11 cellular contexts compared by ENCODE assay signal in genomic region chr3:14265246-14265962, GRCh38.
DNase-seq lines count a peak whose midpoint lies in the region; ATAC-seq, FAIRE-seq and TF ChIP-seq lines count a peak whose summit lies in the region.
"Had no signal": no experiment of that assay in that cellular context is flagged by ENCODE, and none has a peak within 500 bp of the region (broad histone marks: within the 10 kb centered on the region; RNA-seq: fewer than 3 reads in every experiment).

No MANE protein-coding gene starts in this region.

- no peak overlapping the region for H3K4me3 Mint-ChIP-seq in CD8-positive, alpha-beta memory T cell
- H3K4me3 Mint-ChIP-seq: T-helper 1 cell treated with Interleukin-12 subunit alpha and Interleukin-12 subunit beta and Interleukin-4 antibody, amounts not matched to agents 30 μg/mL and 1 μg/mL, for 36 hours had no signal

- H3K9me3 ChIP-seq in small intestine (ENCODE audit: control insufficient read depth, low read depth) = no peaks in the 10 kb centered on the region
- no peaks in the 10 kb centered on the region for H3K9me3 ChIP-seq in CD8-positive, alpha-beta memory T cell (ENCODE audit: low read length)

- H3K27ac Mint-ChIP-seq in CD8-positive, alpha-beta memory T cell = no peak overlapping the region
- H3K27ac Mint-ChIP-seq: T-helper 1 cell treated with Interleukin-12 subunit alpha and Interleukin-12 subunit beta and Interleukin-4 antibody, amounts not matched to agents 30 μg/mL and 1 μg/mL, for 36 hours had no signal

- no peaks in the 10 kb centered on the region for H3K4me1 ChIP-seq in small intestine (ENCODE audit: control insufficient read depth in 2 of 2, insufficient read depth in 1 of 2, low read depth in 1 of 2, low read length in 1 of 2)
- no peaks in the 10 kb centered on the region for H3K4me1 ChIP-seq in CD8-positive, alpha-beta memory T cell (ENCODE audit: insufficient read depth, low read length)

- H3K36me3 Mint-ChIP-seq in CD8-positive, alpha-beta memory T cell = no peaks in the 10 kb centered on the region

- H3K27ac ChIP-seq in small intestine (ENCODE audit: low read depth in 1 of 2, low read length in 1 of 2) = no peak overlapping the region
- H3K27ac ChIP-seq in CD8-positive, alpha-beta memory T cell (ENCODE audit: low read depth, low read length) = no peak overlapping the region

- TF ChIP-seq CTCF in cardiac fibroblast (IDR thresholded peaks at IDR 0.05; ENCODE audit: low read depth, low read length) = no peak
- no peak for TF ChIP-seq CTCF in omental fat pad (IDR thresholded peaks at IDR 0.05)

- H3K9me3 Mint-ChIP-seq in CD8-positive, alpha-beta memory T cell = peaks cover 0 to 3% (median 0%) of the 10 kb centered on the region in 5 donors
- H3K9me3 Mint-ChIP-seq: T-helper 1 cell treated with Interleukin-12 subunit alpha and Interleukin-12 subunit beta and Interleukin-4 antibody, amounts not matched to agents 30 μg/mL and 1 μg/mL, for 36 hours had no signal

- H3K4me3 ChIP-seq in cardiac fibroblast (replicated peaks in 1 of 2; ENCODE audit: low read depth in 2 of 2, low read length in 2 of 2) (no peak overlapping the region), small intestine (ENCODE audit: low read depth in 1 of 2, low read length in 2 of 2) (no peak overlapping the region)
- no peak overlapping the region for H3K4me3 ChIP-seq in CD8-positive, alpha-beta memory T cell (ENCODE audit: low read length)

- FAIRE-seq in small intestine (lab: Jason Lieb, UNC) = no peak

- no peaks in the 10 kb centered on the region for H3K4me1 Mint-ChIP-seq in CD8-positive, alpha-beta memory T cell

- WGBS in small intestine, 3 donors = 22 to 58% (median 23%) methylated on average over 11 of the region's 11 CpGs

- no peaks in the 10 kb centered on the region for H3K36me3 ChIP-seq in small intestine (ENCODE audit: control insufficient read depth in 2 of 2, insufficient read depth in 2 of 2, low read length in 2 of 2)
- H3K36me3 ChIP-seq in CD8-positive, alpha-beta memory T cell (ENCODE audit: insufficient read depth, low read length) = no peaks in the 10 kb centered on the region

- peaks cover 11 to 12% of the 10 kb centered on the region in 2 donors for H3K27me3 Mint-ChIP-seq in CD8-positive, alpha-beta memory T cell

- DNase-seq in NCI-H2171 treated with DMSO at 0.1 percent for 48 hours (lab: John Stamatoyannopoulos, UW) (peak; percentile 51), NCI-H2171 (lab: John Stamatoyannopoulos, UW) (no peak), NCI-H460 (ENCODE audit: extremely low read depth, low read depth) (peak; percentile 38), cardiac fibroblast (ENCODE audit: low read depth in 2 of 2) (peak; percentile 47 to 70), small intestine (peak; percentile 84), omental fat pad (ENCODE audit: low spot score) (no peak)
- DNase-seq in CD8-positive, alpha-beta memory T cell = no peak
- DNase-seq: kidney glomerular epithelial cell; stimulated activated CD4-positive, alpha-beta T cell treated with anti-CD3 and anti-CD28 coated beads, Interleukin-2, amount 100 ng/mL, for 48 hours had no signal

- POLR2A ChIA-PET in CD8-positive, alpha-beta memory T cell (lab: Charles Lee) = no interaction called here

- no peaks in the 10 kb centered on the region for H3K27me3 ChIP-seq in small intestine (ENCODE audit: control insufficient read depth in 2 of 2, insufficient read depth in 2 of 2, low read length in 2 of 2)
- no peaks in the 10 kb centered on the region for H3K27me3 ChIP-seq in CD8-positive, alpha-beta memory T cell (ENCODE audit: insufficient read depth, low read length, poor library complexity, severe bottlenecking)

- CTCF ChIA-PET in CD8-positive, alpha-beta memory T cell (lab: Charles Lee) = interaction anchor here (1.1 to 1.4 kb wide), 3 partner anchors 197 to 369 kb away, joined by 3 to 6 read pairs (median 4); no protein-coding TSS in a partner anchor

- ATAC-seq in GM19463 (IDR thresholded peaks at IDR 0.05; ENCODE audit: unreplicated experiment) (no peak), omental fat pad (ENCODE audit: low FRiP score) (no peak)

Comparison
In these comparisons a context has a peak if more than half of its experiments do, and no peak if none do; other contexts are left out.
1. DNase-seq: peak in NCI-H2171 treated with DMSO at 0.1 percent for 48 hours (single experiment), NCI-H460 (single experiment), cardiac fibroblast (2 of 2) and small intestine (single experiment); none in NCI-H2171 (single experiment), CD8-positive, alpha-beta memory T cell (0 of 5) and omental fat pad (single experiment).